ENCODE assay signal across 9 cellular contexts in the genomic region with DNA sequence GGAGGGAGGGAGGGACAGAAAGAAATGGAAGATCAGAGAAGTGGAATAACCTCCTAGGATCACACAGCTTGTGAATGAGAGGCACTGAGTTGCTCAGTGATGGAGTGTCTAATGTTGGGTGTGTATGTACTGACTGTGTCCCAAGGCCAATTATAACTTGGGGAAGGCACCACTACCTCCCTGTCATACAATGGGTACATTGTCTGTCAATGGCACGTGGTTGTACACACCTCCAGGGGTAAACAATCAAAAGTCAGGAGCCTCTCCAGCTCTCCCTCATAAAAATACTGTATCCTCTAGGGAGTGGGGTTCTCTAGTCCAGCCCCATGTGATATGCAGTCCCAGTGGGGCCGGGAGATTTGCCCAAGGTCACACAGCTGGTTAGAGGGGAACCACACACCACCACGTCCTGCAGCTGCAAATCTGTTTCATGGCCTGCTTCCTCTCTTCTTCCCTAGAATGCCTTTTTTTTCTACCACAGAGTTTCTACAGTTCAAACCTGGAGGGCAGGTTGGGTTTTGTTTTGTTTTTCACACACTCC.
DNase-seq lines count a peak whose midpoint lies in the region; ATAC-seq and TF ChIP-seq lines count a peak whose summit lies in the region.
"Had no signal": no experiment of that assay in that cellular context is flagged by ENCODE, and none has a peak within 500 bp of the region (broad histone marks: within the 10 kb centered on the region; RNA-seq: fewer than 3 reads in every experiment).

No MANE protein-coding gene starts in this region.

- peaks cover 9% of the 10 kb centered on the region for H3K27me3 ChIP-seq in CD4-positive, alpha-beta T cell (ENCODE audit: control insufficient read depth, insufficient read depth, low read length)

- no peak for TF ChIP-seq CTCF in CD4-positive, alpha-beta T cell (IDR thresholded peaks at IDR 0.05)
- TF ChIP-seq CTCF in activated CD8-positive, alpha-beta T cell treated with anti-CD3 and anti-CD28 coated beads for 36 hours (IDR thresholded peaks at IDR 0.05) = no peak
- TF ChIP-seq CTCF in glutamatergic neuron (IDR thresholded peaks at IDR 0.05; ENCODE audit: partially characterized antibody, unreplicated experiment) = no peak

- intact Hi-C loops in CD4-positive, alpha-beta T cell (cut with DNase I, micrococcal nuclease) = loop anchor here in 1 of 2 experiments (5.0 kb wide), 1 partner anchor 174 kb away; the partner anchor contains the start of gene RRBP1
- intact Hi-C loops in activated CD8-positive, alpha-beta T cell treated with anti-CD3 and anti-CD28 coated beads for 36 hours (cut with micrococcal nuclease) = no loop called here

- peak overlapping the region; percentile 50 for H3K4me3 Mint-ChIP-seq in CD4-positive, alpha-beta T cell
- no peak overlapping the region for H3K4me3 Mint-ChIP-seq in activated CD8-positive, alpha-beta T cell treated with anti-CD3 and anti-CD28 coated beads for 36 hours
- no peak overlapping the region for H3K4me3 Mint-ChIP-seq in glutamatergic neuron (ENCODE audit: unreplicated experiment)

- ATAC-seq in CD4-positive, alpha-beta T cell (ENCODE audit: poor library complexity) = peak; percentile 71
- ATAC-seq in GM19397 (IDR thresholded peaks at IDR 0.05; ENCODE audit: unreplicated experiment) (peak; percentile 85), HG03354 (IDR thresholded peaks at IDR 0.05; ENCODE audit: poor library complexity, severe bottlenecking, unreplicated experiment) (peak; percentile 84)
- ATAC-seq in activated CD8-positive, alpha-beta T cell treated with anti-CD3 and anti-CD28 coated beads for 36 hours = peak; percentile 9

- H3K27me3 Mint-ChIP-seq in CD4-positive, alpha-beta T cell = no peaks in the 10 kb centered on the region
- H3K27me3 Mint-ChIP-seq in activated CD8-positive, alpha-beta T cell treated with anti-CD3 and anti-CD28 coated beads for 36 hours = peaks cover 4% of the 10 kb centered on the region
- H3K27me3 Mint-ChIP-seq in glutamatergic neuron (ENCODE audit: unreplicated experiment) = peaks cover 2% of the 10 kb centered on the region

- CTCF ChIA-PET in CD4-positive, alpha-beta T cell (lab: Charles Lee) = no interaction called here
- CTCF ChIA-PET in activated CD8-positive, alpha-beta T cell treated with anti-CD3 and anti-CD28 coated beads for 36 hours (lab: Charles Lee) = interaction anchor here (1.4 kb wide), 1 partner anchor 42 kb away, joined by 4 read pairs; no protein-coding TSS in a partner anchor

- H3K36me3 Mint-ChIP-seq in CD4-positive, alpha-beta T cell (ENCODE audit: low read depth) = no peaks in the 10 kb centered on the region
- no peaks in the 10 kb centered on the region for H3K36me3 Mint-ChIP-seq in activated CD8-positive, alpha-beta T cell treated with anti-CD3 and anti-CD28 coated beads for 36 hours (ENCODE audit: low read depth)
- H3K36me3 Mint-ChIP-seq in glutamatergic neuron (ENCODE audit: unreplicated experiment) = no peaks in the 10 kb centered on the region
- H3K36me3 Mint-ChIP-seq: immature natural killer cell had no signal

- DNase-seq in CD4-positive, alpha-beta T cell = peak in 1 of 10 experiments; percentile 17
- DNase-seq in activated CD8-positive, alpha-beta T cell treated with anti-CD3 and anti-CD28 coated beads for 36 hours = peak; percentile 29
- DNase-seq in glutamatergic neuron = no peak
- no peak for DNase-seq in occipital lobe (lab: John Stamatoyannopoulos, UW)
- no peak for DNase-seq in activated CD4-positive, CD25-positive, alpha-beta regulatory T cell treated with anti-CD3 and anti-CD28 coated beads, Interleukin-2, amount 50 U/mL, for 72 hours
- no peak for DNase-seq in NCI-H2081 (lab: John Stamatoyannopoulos, UW)

- peak overlapping the region; percentile 81 for H3K27ac Mint-ChIP-seq in CD4-positive, alpha-beta T cell
- no peak overlapping the region for H3K27ac Mint-ChIP-seq in activated CD8-positive, alpha-beta T cell treated with anti-CD3 and anti-CD28 coated beads for 36 hours
- H3K27ac Mint-ChIP-seq in glutamatergic neuron (ENCODE audit: unreplicated experiment) = no peak overlapping the region

- H3K27ac ChIP-seq in CD4-positive, alpha-beta T cell (ENCODE audit: low read depth, low read length) = no peak overlapping the region

- no peaks in the 10 kb centered on the region for H3K9me3 ChIP-seq in CD4-positive, alpha-beta T cell (ENCODE audit: control insufficient read depth, low read length)

- peaks cover 69% of the 10 kb centered on the region for H3K4me1 Mint-ChIP-seq in CD4-positive, alpha-beta T cell (ENCODE audit: low read depth)
- H3K4me1 Mint-ChIP-seq in activated CD8-positive, alpha-beta T cell treated with anti-CD3 and anti-CD28 coated beads for 36 hours (ENCODE audit: low read depth) = peaks cover 28% of the 10 kb centered on the region
- peaks cover 2% of the 10 kb centered on the region for H3K4me1 Mint-ChIP-seq in glutamatergic neuron (ENCODE audit: low read depth, unreplicated experiment)

- H3K9me3 Mint-ChIP-seq in CD4-positive, alpha-beta T cell = no peaks in the 10 kb centered on the region
- no peaks in the 10 kb centered on the region for H3K9me3 Mint-ChIP-seq in activated CD8-positive, alpha-beta T cell treated with anti-CD3 and anti-CD28 coated beads for 36 hours
- peaks cover 2% of the 10 kb centered on the region for H3K9me3 Mint-ChIP-seq in glutamatergic neuron (ENCODE audit: unreplicated experiment)

- POLR2A ChIA-PET in CD4-positive, alpha-beta T cell (lab: Charles Lee) = interaction anchor here (0.6 to 2.8 kb wide), 8 partner anchors 10 to 245 kb away, joined by 3 to 27 read pairs (median 3); partner anchors contain the start of gene RRBP1
- POLR2A ChIA-PET in activated CD8-positive, alpha-beta T cell treated with anti-CD3 and anti-CD28 coated beads for 36 hours (lab: Charles Lee) = no interaction called here

Comparison
In these comparisons a context has a peak if more than half of its experiments do, and no peak if none do; other contexts are left out.
1. ATAC-seq: peak in every context shown above with its lines; median percentile 85 in GM19397; 84 in HG03354; 71 in CD4-positive, alpha-beta T cell; 9 in activated CD8-positive, alpha-beta T cell treated with anti-CD3 and anti-CD28 coated beads for 36 hours.